Comparison of ENCODE assay signal across 1 cellular context in genomic region chr19:46746281-46746965, GRCh38.
TF ChIP-seq lines count a peak whose summit lies in the region.

Gene STRN4 (minus strand): TSS chr19:46746450. CDS start chr19:46746430, 20 bp downstream.

TF ChIP-seq in K562, 482 proteins besides CTCF, POLR2A, EP300 and RAD21 (continued from another document and continues in another):
- TF ChIP-seq RNF219 (CRISPR knock-in tag; IDR thresholded peaks at IDR 0.05) (no peak), DLX4 (CRISPR knock-in tag; IDR thresholded peaks at IDR 0.05) (no peak), UBTF (IDR thresholded peaks at IDR 0.05; ENCODE audit: borderline replicate concordance in 1 of 2, low read depth in 2 of 2, low read length in 2 of 2) (no peak), ERF (CRISPR knock-in tag; IDR thresholded peaks at IDR 0.05) (0 out of 2 replicates have a peak, but pooled peaks have one; percentile 13), ZNF165 (CRISPR knock-in tag; IDR thresholded peaks at IDR 0.05; ENCODE audit: borderline replicate concordance) (no peak), ZNF12 (CRISPR knock-in tag; IDR thresholded peaks at IDR 0.05) (no peak), HMGN3 (IDR thresholded peaks at IDR 0.05; ENCODE audit: borderline replicate concordance, extremely low read depth, insufficient read length, low read depth, low read length) (no peak), AFF4 (CRISPR knock-in tag; IDR thresholded peaks at IDR 0.05) (no peak), ZNF766 (CRISPR knock-in tag; conservative IDR thresholded peaks at IDR 0.05) (peak; percentile 45; the same call in 1 of the 2 replicates), ARID4B (CRISPR knock-in tag; IDR thresholded peaks at IDR 0.05) (no peak), MAFG (tag; conservative IDR thresholded peaks at IDR 0.05) (no peak), CCAR2 (IDR thresholded peaks at IDR 0.05; ENCODE audit: low read depth, low read length) (no peak), NBN (IDR thresholded peaks at IDR 0.05; ENCODE audit: low read depth) (no peak), ZNF445 (CRISPR knock-in tag; IDR thresholded peaks at IDR 0.05; ENCODE audit: low read depth) (no peak), TAF15 (IDR thresholded peaks at IDR 0.05; ENCODE audit: low read depth, low read length) (no peak), HOXB6 (CRISPR knock-in tag; IDR thresholded peaks at IDR 0.05; ENCODE audit: borderline replicate concordance) (no peak), C11orf30 (IDR thresholded peaks at IDR 0.05; ENCODE audit: low read depth) (no peak), RBFOX2 (IDR thresholded peaks at IDR 0.05; ENCODE audit: low read depth, low read length) (peak; percentile 40), RFX1 (IDR thresholded peaks at IDR 0.05) (peak; percentile 99), THAP12 (CRISPR knock-in tag; IDR thresholded peaks at IDR 0.05) (no peak), PCBP1 (IDR thresholded peaks at IDR 0.05; ENCODE audit: low read depth, low read length, poor library complexity, severe bottlenecking) (peak; percentile 6), ASH1L (IDR thresholded peaks at IDR 0.05; ENCODE audit: borderline replicate concordance, low read depth, partially characterized antibody) (no peak), MCM2 (IDR thresholded peaks at IDR 0.05; ENCODE audit: low read depth) (no peak), CHD1 (IDR thresholded peaks at IDR 0.05; ENCODE audit: low read length) (no peak), NFATC3 (IDR thresholded peaks at IDR 0.05) (no peak), NCOA2 (IDR thresholded peaks at IDR 0.05; ENCODE audit: partially characterized antibody in 2 of 2) (no peak), SUPT5H (IDR thresholded peaks at IDR 0.05) (no peak), RREB1 (CRISPR knock-in tag; IDR thresholded peaks at IDR 0.05) (peak; percentile 31; the same call in 1 of the 2 replicates), ZNF740 (CRISPR knock-in tag; IDR thresholded peaks at IDR 0.05) (peak; percentile 54; the same call in 1 of the 2 replicates), ZNF740 (tag; IDR thresholded peaks at IDR 0.05) (peak in 1 of 2 experiments; percentile 88; a peak in 2 of 4 replicates), CREB5 (CRISPR knock-in tag; IDR thresholded peaks at IDR 0.05) (no peak), HDAC8 (tag; IDR thresholded peaks at IDR 0.05) (no peak)
